In the genomic region with DNA sequence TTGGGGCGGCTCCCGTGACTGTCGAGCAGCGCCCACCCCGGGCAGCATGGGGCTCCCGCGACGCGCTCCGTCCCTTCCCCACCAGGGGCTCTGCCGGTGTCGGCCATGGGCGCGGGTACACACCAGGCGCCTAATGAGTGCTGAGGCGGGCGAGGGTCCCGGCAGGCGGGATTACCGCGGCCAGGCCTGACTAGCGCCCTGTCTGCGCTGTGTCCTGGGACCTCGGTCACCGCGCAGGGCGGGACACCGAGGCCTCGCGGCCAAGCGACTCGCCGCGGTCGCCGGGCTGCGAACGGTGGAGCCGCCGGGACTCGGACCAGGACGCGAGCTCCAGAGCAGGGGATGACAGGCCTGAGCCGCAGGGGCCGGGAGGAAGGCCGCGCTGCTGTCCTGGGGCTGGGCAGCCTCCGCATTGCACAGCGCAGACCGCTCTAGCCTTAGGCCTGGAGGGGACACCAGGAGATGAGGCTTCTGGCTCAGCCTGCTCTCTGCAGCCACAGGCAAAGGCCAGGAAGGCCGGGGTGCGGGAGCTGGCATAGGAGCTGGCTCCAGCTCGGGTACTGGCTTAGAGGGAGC, we compare ENCODE assay signal across 8 cellular contexts. TPM values are rescaled to one million over a fixed set of nuclear protein-coding genes. Genes with fewer than 3 reads are reported as not detected.
A peak's percentile ranks its signal among the peaks of the same experiment; 100 is the strongest.
DNase-seq lines count a peak whose midpoint lies in the region; ATAC-seq and TF ChIP-seq lines count a peak whose summit lies in the region.

No MANE protein-coding gene starts in this region.

- peaks cover 32% of the 10 kb centered on the region for H3K36me3 Mint-ChIP-seq in activated CD8-positive, alpha-beta memory T cell treated with anti-CD3 and anti-CD28 coated beads, Interleukin-2, amount 10 ng/mL, durations not matched to agents 7 days and 5 days
- H3K36me3 Mint-ChIP-seq in naive thymus-derived CD4-positive, alpha-beta T cell = peaks cover 0 to 17% (median 11%) of the 10 kb centered on the region in 5 donors

- intact Hi-C loops in naive thymus-derived CD4-positive, alpha-beta T cell (cut with micrococcal nuclease) = loop anchor here (1.0 to 5.0 kb wide), 9 partner anchors 27 to 358 kb away; a partner anchor contains a TSS

- H3K27me3 ChIP-seq in naive thymus-derived CD4-positive, alpha-beta T cell (ENCODE audit: control insufficient read depth in 2 of 2, insufficient read depth in 2 of 2, low read length in 2 of 2) = no peaks in the 10 kb centered on the region

- no peak for DNase-seq in activated CD8-positive, alpha-beta memory T cell treated with anti-CD3 and anti-CD28 coated beads, Interleukin-2, amount 10 ng/mL, durations not matched to agents 7 days and 5 days
- DNase-seq in activated CD8-positive, alpha-beta memory T cell treated with anti-CD3 and anti-CD28 coated beads, Interleukin-2, amount 50 U/mL, for 4 hours = no peak
- no peak for DNase-seq in SK-N-MC (ENCODE audit: low read depth, low spot score)
- peak; percentile 59 to 61 for DNase-seq in erythroblast (lab: John Stamatoyannopoulos, UW)
- peak in 1 of 9 donors; percentile 21 for DNase-seq in naive thymus-derived CD4-positive, alpha-beta T cell
- DNase-seq in SKM-1 (lab: John Stamatoyannopoulos, UW; ENCODE audit: unreplicated experiment) = no peak
- no peak for DNase-seq in Ammon's horn (ENCODE audit: low spot score)

- no peak overlapping the region for H3K27ac Mint-ChIP-seq in activated CD8-positive, alpha-beta memory T cell treated with anti-CD3 and anti-CD28 coated beads, Interleukin-2, amount 10 ng/mL, durations not matched to agents 7 days and 5 days
- peak overlapping the region in 2 of 9 donors; percentile 19 to 25 for H3K27ac Mint-ChIP-seq in naive thymus-derived CD4-positive, alpha-beta T cell

- POLR2A ChIA-PET in naive thymus-derived CD4-positive, alpha-beta T cell (lab: Charles Lee) = interaction anchor here (0.5 to 3.8 kb wide), 16 partner anchors 10 to 575 kb away, joined by 3 to 19 read pairs (median 5); a partner anchor contains a TSS

- peaks cover 36% of the 10 kb centered on the region for H3K4me1 Mint-ChIP-seq in activated CD8-positive, alpha-beta memory T cell treated with anti-CD3 and anti-CD28 coated beads, Interleukin-2, amount 10 ng/mL, durations not matched to agents 7 days and 5 days
- peaks cover 12 to 37% (median 28%) of the 10 kb centered on the region in 7 donors for H3K4me1 Mint-ChIP-seq in naive thymus-derived CD4-positive, alpha-beta T cell

- no peak for TF ChIP-seq POLR2A in erythroblast (IDR thresholded peaks at IDR 0.05; ENCODE audit: low read length)

- no peaks in the 10 kb centered on the region for H3K9me3 ChIP-seq in SK-N-MC (ENCODE audit: low read depth, low read length)
- H3K9me3 ChIP-seq in naive thymus-derived CD4-positive, alpha-beta T cell (ENCODE audit: control insufficient read depth in 2 of 3, low read length in 3 of 3) = no peaks in the 10 kb centered on the region

- peaks cover 34% of the 10 kb centered on the region for H3K36me3 ChIP-seq in SK-N-MC (ENCODE audit: insufficient read depth, low read length)
- H3K36me3 ChIP-seq in naive thymus-derived CD4-positive, alpha-beta T cell (ENCODE audit: control insufficient read depth in 2 of 3, insufficient read depth in 3 of 3, low read length in 3 of 3) = peaks cover 9 to 27% (median 13%) of the 10 kb centered on the region in 3 experiments

- H3K4me3 Mint-ChIP-seq in activated CD8-positive, alpha-beta memory T cell treated with anti-CD3 and anti-CD28 coated beads, Interleukin-2, amount 10 ng/mL, durations not matched to agents 7 days and 5 days = peak overlapping the region; percentile 36
- H3K4me3 Mint-ChIP-seq in naive thymus-derived CD4-positive, alpha-beta T cell = peak overlapping the region in 9 of 10 donors; percentile 16 to 99 (median 50)

- peaks cover 16 to 17% of the 10 kb centered on the region in 2 donors for H3K4me1 ChIP-seq in naive thymus-derived CD4-positive, alpha-beta T cell (ENCODE audit: control insufficient read depth in 2 of 2, insufficient read depth in 2 of 2, low read length in 2 of 2)

- H3K27ac ChIP-seq in SK-N-MC = peak overlapping the region; percentile 74
- peak overlapping the region; percentile 83 for H3K27ac ChIP-seq in naive thymus-derived CD4-positive, alpha-beta T cell (ENCODE audit: low read depth, low read length)

- H3K27me3 Mint-ChIP-seq in activated CD8-positive, alpha-beta memory T cell treated with anti-CD3 and anti-CD28 coated beads, Interleukin-2, amount 10 ng/mL, durations not matched to agents 7 days and 5 days = peaks cover 4% of the 10 kb centered on the region
- peaks cover 0 to 5% (median 0%) of the 10 kb centered on the region in 5 donors for H3K27me3 Mint-ChIP-seq in naive thymus-derived CD4-positive, alpha-beta T cell

- H3K9ac ChIP-seq in SK-N-MC (ENCODE audit: insufficient read length) = peak overlapping the region; percentile 98

- peak overlapping the region; percentile 82 for H3K4me3 ChIP-seq in SK-N-MC
- H3K4me3 ChIP-seq in naive thymus-derived CD4-positive, alpha-beta T cell (ENCODE audit: low read length) = peak overlapping the region; percentile 87

- ATAC-seq in activated CD8-positive, alpha-beta memory T cell treated with anti-CD3 and anti-CD28 coated beads, Interleukin-2, amount 10 ng/mL, durations not matched to agents 7 days and 5 days = peak; percentile 13
- peak; percentile 14 for ATAC-seq in HG02852 (IDR thresholded peaks at IDR 0.05; ENCODE audit: unreplicated experiment)
- ATAC-seq in naive thymus-derived CD4-positive, alpha-beta T cell = no peak

- CTCF ChIA-PET in activated CD8-positive, alpha-beta memory T cell treated with anti-CD3 and anti-CD28 coated beads, Interleukin-2, amount 10 ng/mL, durations not matched to agents 7 days and 5 days (lab: Charles Lee) = interaction anchor here (0.7 to 3.4 kb wide), 22 partner anchors 10 to 385 kb away, joined by 3 to 30 read pairs (median 5); a partner anchor contains a TSS
- CTCF ChIA-PET in naive thymus-derived CD4-positive, alpha-beta T cell (lab: Charles Lee) = interaction anchor here (0.9 to 2.7 kb wide), 2 partner anchors 13 to 40 kb away, joined by 3 to 8 read pairs; no protein-coding TSS in a partner anchor

- no peaks in the 10 kb centered on the region for H3K9me3 Mint-ChIP-seq in activated CD8-positive, alpha-beta memory T cell treated with anti-CD3 and anti-CD28 coated beads, Interleukin-2, amount 10 ng/mL, durations not matched to agents 7 days and 5 days (ENCODE audit: low read depth)
- H3K9me3 Mint-ChIP-seq in naive thymus-derived CD4-positive, alpha-beta T cell = peaks cover 0 to 6% (median 0%) of the 10 kb centered on the region in 11 donors

RNA-seq across cellular contexts. Expression of a gene that starts 14.1 kb away (rescaled TPM):
- under 1 TPM in 1 of 2 experiments, not detected in 1; 0.68 TPM for total RNA-seq in activated CD8-positive, alpha-beta memory T cell treated with anti-CD3 and anti-CD28 coated beads, Interleukin-2, amount 10 ng/mL, durations not matched to agents 7 days and 5 days
- 1 to 10 TPM in 3 of 5 experiments, under 1 TPM in 1, not detected in 1; 0.34 to 3.2 (median 1.2) TPM for total RNA-seq in naive thymus-derived CD4-positive, alpha-beta T cell
- polyA plus RNA-seq in naive thymus-derived CD4-positive, alpha-beta T cell = 1 to 10 TPM in 1 of 2 donors, under 1 TPM in 1; 0.45 to 1.1 TPM

RNA-seq across cellular contexts. Expression of a gene that starts 16.3 kb away (rescaled TPM):
- total RNA-seq in activated CD8-positive, alpha-beta memory T cell treated with anti-CD3 and anti-CD28 coated beads, Interleukin-2, amount 10 ng/mL, durations not matched to agents 7 days and 5 days = not detected
- 1 to 10 TPM in 1 of 5 experiments, under 1 TPM in 2, not detected in 2; 0.46 to 1.6 (median 0.56) TPM for total RNA-seq in naive thymus-derived CD4-positive, alpha-beta T cell
- polyA plus RNA-seq in naive thymus-derived CD4-positive, alpha-beta T cell = under 1 TPM; 0.11 to 0.31 TPM

RNA-seq across cellular contexts. Expression of a gene that starts 19.7 kb away (rescaled TPM):
- not detected for total RNA-seq in activated CD8-positive, alpha-beta memory T cell treated with anti-CD3 and anti-CD28 coated beads, Interleukin-2, amount 10 ng/mL, durations not matched to agents 7 days and 5 days
- total RNA-seq in naive thymus-derived CD4-positive, alpha-beta T cell = not detected
- not detected for polyA plus RNA-seq in naive thymus-derived CD4-positive, alpha-beta T cell

RNA-seq across cellular contexts. Expression of a gene that starts 29.4 kb away (rescaled TPM):
- not detected for total RNA-seq in activated CD8-positive, alpha-beta memory T cell treated with anti-CD3 and anti-CD28 coated beads, Interleukin-2, amount 10 ng/mL, durations not matched to agents 7 days and 5 days
- under 1 TPM in 1 of 5 experiments, not detected in 4; 0.83 TPM for total RNA-seq in naive thymus-derived CD4-positive, alpha-beta T cell
- not detected for polyA plus RNA-seq in naive thymus-derived CD4-positive, alpha-beta T cell

RNA-seq across cellular contexts. Expression of a gene that starts 35.7 kb away (rescaled TPM):
- total RNA-seq in activated CD8-positive, alpha-beta memory T cell treated with anti-CD3 and anti-CD28 coated beads, Interleukin-2, amount 10 ng/mL, durations not matched to agents 7 days and 5 days = not detected
- total RNA-seq in naive thymus-derived CD4-positive, alpha-beta T cell = not detected
- polyA plus RNA-seq in naive thymus-derived CD4-positive, alpha-beta T cell = not detected

Comparison
In these comparisons a context has a peak if more than half of its experiments do, and no peak if none do; other contexts are left out.
1. DNase-seq: peak in erythroblast (2 of 2); none in activated CD8-positive, alpha-beta memory T cell treated with anti-CD3 and anti-CD28 coated beads, Interleukin-2, amount 10 ng/mL, durations not matched to agents 7 days and 5 days (single experiment), activated CD8-positive, alpha-beta memory T cell treated with anti-CD3 and anti-CD28 coated beads, Interleukin-2, amount 50 U/mL, for 4 hours (single experiment), SK-N-MC (single experiment), SKM-1 (single experiment) and Ammon's horn (single experiment).